16 cellular contexts compared by ENCODE assay signal in the genomic region with DNA sequence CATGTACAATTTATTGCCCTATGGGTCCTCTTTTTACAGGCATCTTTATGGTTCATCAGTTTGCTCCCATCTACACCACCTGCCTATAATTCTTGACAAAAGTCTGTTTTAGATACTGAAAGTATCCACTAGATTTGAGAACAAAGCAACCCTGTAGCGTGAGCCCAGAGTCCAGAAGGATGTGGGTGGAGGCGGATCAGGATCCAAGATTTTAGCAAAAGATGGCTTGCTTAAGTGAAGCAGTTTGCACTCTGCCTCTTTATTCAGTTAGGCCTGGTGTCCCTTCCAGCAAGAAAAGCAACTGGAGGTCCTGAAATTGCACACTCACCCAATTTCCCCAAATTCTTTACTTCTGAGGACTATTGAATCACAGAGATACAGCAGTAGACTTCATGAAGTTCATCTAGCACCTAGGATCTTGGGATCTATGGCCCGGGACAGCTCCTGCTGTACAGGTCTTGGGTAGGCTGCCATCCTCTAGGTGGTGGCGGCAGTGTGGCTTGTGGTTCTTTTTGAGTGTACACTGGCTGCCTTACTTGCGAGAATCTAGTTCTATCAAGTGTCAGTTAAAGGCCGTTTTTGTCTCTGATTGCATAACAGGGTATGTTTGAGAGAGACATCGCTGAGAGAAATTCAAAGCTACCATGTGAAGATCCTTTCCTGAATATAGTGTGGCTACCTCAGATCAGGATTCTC.
DNase-seq lines count a peak whose midpoint lies in the region; ATAC-seq, FAIRE-seq and TF ChIP-seq lines count a peak whose summit lies in the region.
"Had no signal": no experiment of that assay in that cellular context is flagged by ENCODE, and none has a peak within 500 bp of the region (broad histone marks: within the 10 kb centered on the region; RNA-seq: fewer than 3 reads in every experiment).

No MANE protein-coding gene starts in this region.

- H3K4me3 ChIP-seq in Karpas-422 (ENCODE audit: low read length) (no peak overlapping the region), NB4 (ENCODE audit: low read depth, low read length) (no peak overlapping the region)
- H3K4me3 ChIP-seq: A549 had no signal

- no peak for ATAC-seq in left colon
- ATAC-seq: A549; CD8-positive, alpha-beta T cell had no signal

- TF ChIP-seq CTCF in NB4 (IDR thresholded peaks at IDR 0.05; ENCODE audit: low read depth, low read length): no peak

- H3K9me2 ChIP-seq in Karpas-422 (replicated peaks; ENCODE audit: insufficient read depth, low read length): no peaks in the 10 kb centered on the region

- H3K79me2 ChIP-seq in Karpas-422 (ENCODE audit: low read length): no peaks in the 10 kb centered on the region

- H3K4me2 ChIP-seq in Karpas-422 (ENCODE audit: low read depth, low read length, poor library complexity, severe bottlenecking): no peak overlapping the region
- H3K4me2 ChIP-seq: A549 had no signal

- no peak for FAIRE-seq in RCC 7860 (lab: Jason Lieb, UNC)
- FAIRE-seq: A549, D721Med had no signal

- no peak for TF ChIP-seq POLR2A in NB4 (IDR thresholded peaks at IDR 0.05; ENCODE audit: extremely low read depth, insufficient read length)

- H3K27ac ChIP-seq in Karpas-422 (ENCODE audit: low read length): no peak overlapping the region
- H3K27ac ChIP-seq: A549 had no signal

- H3K27me3 ChIP-seq in Karpas-422 (ENCODE audit: low read length): no peaks in the 10 kb centered on the region

- H3K9me3 ChIP-seq in Karpas-422 (ENCODE audit: low read length): no peaks in the 10 kb centered on the region
- H3K9me3 ChIP-seq: A549 had no signal

- H3K9ac ChIP-seq in Karpas-422 (ENCODE audit: low read length): no peak overlapping the region

- H4K20me1 ChIP-seq in Karpas-422 (ENCODE audit: insufficient read depth, low read depth, low read length): no peaks in the 10 kb centered on the region

- no peaks in the 10 kb centered on the region for H3K4me1 ChIP-seq in Karpas-422 (ENCODE audit: low read length)

- DNase-seq in Karpas-422: peak; percentile 43
- peak; percentile 43 for DNase-seq in NB4 (ENCODE audit: low read depth)
- peak; percentile 39 for DNase-seq in inferior parietal cortex (ENCODE audit: extremely low spot score)
- peak; percentile 59 for DNase-seq in superior temporal gyrus (ENCODE audit: extremely low spot score)
- no peak for DNase-seq in stimulated activated CD4-positive, alpha-beta T cell treated with anti-CD3 and anti-CD28 coated beads, Interleukin-4, amount 100 ng/mL, for 24 hours
- no peak for DNase-seq in RCC 7860 (ENCODE audit: low spot score)
- no peak for DNase-seq in left colon
- DNase-seq: CD8-positive, alpha-beta T cell; COR-L47; DMS153; DND-41; GF-D8; HCEC 1CT; HFFc6 had no signal

- intact Hi-C loops in left colon (cut with DNase I, micrococcal nuclease): no loop called here

- H3K36me3 ChIP-seq in Karpas-422 (ENCODE audit: insufficient read depth, low read length): no peaks in the 10 kb centered on the region

- H2AFZ ChIP-seq in Karpas-422 (ENCODE audit: low read length): no peak overlapping the region

Comparison
In these comparisons a context has a peak if more than half of its experiments do, and no peak if none do; other contexts are left out.
1. DNase-seq: peak in Karpas-422 (single experiment), NB4 (single experiment), inferior parietal cortex (single experiment) and superior temporal gyrus (single experiment); none in stimulated activated CD4-positive, alpha-beta T cell treated with anti-CD3 and anti-CD28 coated beads, Interleukin-4, amount 100 ng/mL, for 24 hours (single experiment), RCC 7860 (single experiment) and left colon (0 of 2).